In genomic region chr6:52562915-52563314, GRCh38 we compare ENCODE assay signal across 19 cellular contexts.
"Had no signal": no experiment of that assay in that cellular context is flagged by ENCODE, and none has a peak within 500 bp of the region (broad histone marks: within the 10 kb centered on the region; RNA-seq: fewer than 3 reads in every experiment).

No MANE protein-coding gene starts in this region.

- H3K27ac ChIP-seq: body of pancreas, colonic mucosa, heart right ventricle, pancreas, spleen, thoracic aorta, upper lobe of left lung had no signal

- H3K27me3 ChIP-seq: body of pancreas, colonic mucosa, heart right ventricle, pancreas, spleen, upper lobe of left lung had no signal

- ATAC-seq: activated CD8-positive, alpha-beta T cell treated with anti-CD3 and anti-CD28 coated beads for 36 hours; body of pancreas; heart right ventricle; pancreas; sciatic nerve; stimulated activated memory B cell treated with anti-CD40 and anti-IgM and Interleukin-4, amounts not matched to agents 10 μg/mL and 1 μg/mL and 100 μg/mL, for 72 hours; T-cell had no signal

- FAIRE-seq: pancreas had no signal

- H3K9me3 ChIP-seq: body of pancreas, colonic mucosa, heart right ventricle, left ventricle myocardium inferior, pancreas, spleen, thoracic aorta, upper lobe of left lung had no signal

- H3K36me3 ChIP-seq: colonic mucosa, heart right ventricle, left ventricle myocardium inferior, pancreas, thoracic aorta, upper lobe of left lung had no signal

- H3K4me3 ChIP-seq: body of pancreas, colonic mucosa, heart right ventricle, left ventricle myocardium inferior, pancreas, spleen, thoracic aorta, upper lobe of left lung had no signal

- H3K4me1 ChIP-seq: colonic mucosa had no signal

- DNase-seq: activated CD4-positive, alpha-beta T cell treated with anti-CD3 and anti-CD28 coated beads, Interleukin-2, amount 10 ng/mL, durations not matched to agents 24 days and 14 days; activated CD8-positive, alpha-beta T cell treated with anti-CD3 and anti-CD28 coated beads for 36 hours; activated naive CD4-positive, alpha-beta T cell treated with Interleukin-2 at 50 U/mL for 16 hours; activated naive CD8-positive, alpha-beta T cell treated with anti-CD3 and anti-CD28 coated beads, Interleukin-2, amount 10 ng/mL, durations not matched to agents 7 days and 5 days; activated T-cell treated with anti-CD3 and anti-CD28 coated beads, Interleukin-2, amount 50 U/mL, for 24 hours; body of pancreas; caudate nucleus; colonic mucosa; heart right ventricle; kidney glomerular epithelial cell; left ventricle myocardium inferior; pancreas; spleen; stimulated activated CD4-positive, alpha-beta T cell treated with anti-CD3 and anti-CD28 coated beads, Interleukin-4, amount 100 ng/mL, for 4 hours; T-cell; upper lobe of left lung had no signal
